Comparison of ENCODE assay signal across 20 cellular contexts in the genomic region with DNA sequence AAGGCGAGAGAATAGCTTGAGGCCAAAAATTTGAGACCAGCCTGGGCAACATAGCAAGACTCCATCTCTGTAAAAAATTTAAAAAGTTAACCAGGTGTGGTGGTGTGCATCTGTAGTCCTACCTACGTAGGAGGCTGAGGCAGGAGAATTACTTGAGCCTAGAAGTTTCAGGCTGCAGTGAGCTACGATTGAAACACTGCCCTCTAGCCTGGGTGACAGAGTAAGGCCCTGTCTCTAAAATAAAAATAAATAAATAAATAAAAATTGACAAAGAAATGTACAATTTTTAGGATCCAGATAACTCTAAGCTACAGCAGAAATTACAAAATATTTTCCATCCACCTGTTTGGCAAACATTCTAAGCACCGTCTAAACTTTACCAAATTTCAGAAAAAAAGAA.
A peak's percentile ranks its signal among the peaks of the same experiment; 100 is the strongest.
DNase-seq lines count a peak whose midpoint lies in the region; ATAC-seq, FAIRE-seq and TF ChIP-seq lines count a peak whose summit lies in the region.
"Had no signal": no experiment of that assay in that cellular context is flagged by ENCODE, and none has a peak within 500 bp of the region (broad histone marks: within the 10 kb centered on the region; RNA-seq: fewer than 3 reads in every experiment).

No MANE protein-coding gene starts in this region.

- no peak for TF ChIP-seq POLR2A in K562 (conservative IDR thresholded peaks at IDR 0.05)

- H3K4ac ChIP-seq in mesendoderm (ENCODE audit: low read depth, low read length), result no peak overlapping the region

- H3K18ac ChIP-seq in mesendoderm (ENCODE audit: low read length), result no peak overlapping the region

- intact Hi-C loops in K562 (cut with micrococcal nuclease), result no loop called here

- no peak overlapping the region for H3K27ac Mint-ChIP-seq in stimulated activated memory B cell treated with anti-CD40 and anti-IgM and Interleukin-4, amounts not matched to agents 10 μg/mL and 1 μg/mL and 100 μg/mL, for 72 hours
- H3K27ac Mint-ChIP-seq in activated T-helper 17 cell treated with anti-CD3 and anti-CD28 coated beads, Interleukin-2, amount 50 U/mL, for 72 hours, result no peak overlapping the region
- H3K27ac Mint-ChIP-seq: activated CD4-positive, alpha-beta T cell treated with anti-CD3 and anti-CD28 coated beads, Interleukin-2, amount 10 ng/mL, durations not matched to agents 24 days and 14 days; activated CD8-positive, alpha-beta memory T cell treated with anti-CD3 and anti-CD28 coated beads, Interleukin-2, amount 10 ng/mL, durations not matched to agents 7 days and 5 days; activated T-helper 1 cell treated with anti-CD3 and anti-CD28 coated beads, Interleukin-12 subunit alpha, Interleukin-12 subunit beta, Interleukin-2, Interleukin-4 antibody, amounts not matched to agents 30 ng/mL and 10 ng/mL and 1 ng/mL, durations not matched to agents 14 hours and 24 hours and 36 hours had no signal

- no peaks in the 10 kb centered on the region for H3K36me3 Mint-ChIP-seq in stimulated activated memory B cell treated with anti-CD40 and anti-IgM and Interleukin-4, amounts not matched to agents 10 μg/mL and 1 μg/mL and 100 μg/mL, for 72 hours
- no peaks in the 10 kb centered on the region for H3K36me3 Mint-ChIP-seq in activated T-helper 17 cell treated with anti-CD3 and anti-CD28 coated beads, Interleukin-2, amount 50 U/mL, for 72 hours (ENCODE audit: low read depth)
- H3K36me3 Mint-ChIP-seq: activated CD8-positive, alpha-beta memory T cell treated with anti-CD3 and anti-CD28 coated beads, Interleukin-2, amount 10 ng/mL, durations not matched to agents 7 days and 5 days had no signal

- no peak overlapping the region for H2BK5ac ChIP-seq in mesendoderm (ENCODE audit: low read length)

- H3K27ac ChIP-seq in OCI-LY3 (ENCODE audit: low read length), result no peak overlapping the region
- H3K27ac ChIP-seq in K562 (ENCODE audit: extremely low read depth, low read depth, low read length), result no peak overlapping the region
- no peak overlapping the region for H3K27ac ChIP-seq in mesendoderm (ENCODE audit: low read depth, low read length)
- H3K27ac ChIP-seq: transverse colon had no signal

- no peak overlapping the region for H4K5ac ChIP-seq in mesendoderm (ENCODE audit: low read length)

- no peak overlapping the region for H3K4me3 Mint-ChIP-seq in stimulated activated memory B cell treated with anti-CD40 and anti-IgM and Interleukin-4, amounts not matched to agents 10 μg/mL and 1 μg/mL and 100 μg/mL, for 72 hours
- H3K4me3 Mint-ChIP-seq in activated T-helper 17 cell treated with anti-CD3 and anti-CD28 coated beads, Interleukin-2, amount 50 U/mL, for 72 hours, result no peak overlapping the region
- H3K4me3 Mint-ChIP-seq: activated CD4-positive, alpha-beta T cell treated with anti-CD3 and anti-CD28 coated beads, Interleukin-2, amount 10 ng/mL, durations not matched to agents 24 days and 14 days; activated CD8-positive, alpha-beta memory T cell treated with anti-CD3 and anti-CD28 coated beads, Interleukin-2, amount 10 ng/mL, durations not matched to agents 7 days and 5 days; activated T-helper 1 cell treated with anti-CD3 and anti-CD28 coated beads, Interleukin-12 subunit alpha, Interleukin-12 subunit beta, Interleukin-2, Interleukin-4 antibody, amounts not matched to agents 30 ng/mL and 10 ng/mL and 1 ng/mL, durations not matched to agents 14 hours and 24 hours and 36 hours had no signal

- no peak for TF ChIP-seq EP300 in K562 (IDR thresholded peaks at IDR 0.05; ENCODE audit: low read length)

- no peak overlapping the region for H3K56ac ChIP-seq in mesendoderm (ENCODE audit: low read length)

- in situ Hi-C loops in K562 (cut with MboI), result no loop called here

- H3K79me2 ChIP-seq in OCI-LY3 (ENCODE audit: low read length), result no peaks in the 10 kb centered on the region
- no peaks in the 10 kb centered on the region for H3K79me2 ChIP-seq in K562 (ENCODE audit: control insufficient read depth, insufficient read depth, low read length)
- H3K79me2 ChIP-seq in mesendoderm (ENCODE audit: control insufficient read depth, insufficient read depth, low read length), result no peaks in the 10 kb centered on the region

- CTCF ChIA-PET in K562 (lab: Yijun Ruan, JAX; ENCODE audit: low intra/inter-chr PET ratio), result no interaction called here

- H3K9ac ChIP-seq in OCI-LY3 (ENCODE audit: low read length) (no peak overlapping the region), K562 (ENCODE audit: insufficient read depth in 1 of 2, low read depth in 2 of 2, low read length in 2 of 2) (no peak overlapping the region), mesendoderm (ENCODE audit: low read length) (no peak overlapping the region)

- no peak for FAIRE-seq in K562 (lab: Jason Lieb, UNC)
- FAIRE-seq: GM12891, keratinocyte had no signal

- H3K27me3 ChIP-seq in OCI-LY3 (ENCODE audit: low read depth, low read length) (no peaks in the 10 kb centered on the region), K562 (ENCODE audit: control insufficient read depth in 2 of 2, insufficient read depth in 2 of 2, low read length in 2 of 2) (no peaks in the 10 kb centered on the region), mesendoderm (ENCODE audit: insufficient read depth, low read length, poor library complexity) (no peaks in the 10 kb centered on the region)
- H3K27me3 ChIP-seq: transverse colon had no signal

- no peaks in the 10 kb centered on the region for H3K27me3 Mint-ChIP-seq in stimulated activated memory B cell treated with anti-CD40 and anti-IgM and Interleukin-4, amounts not matched to agents 10 μg/mL and 1 μg/mL and 100 μg/mL, for 72 hours
- H3K27me3 Mint-ChIP-seq in activated T-helper 17 cell treated with anti-CD3 and anti-CD28 coated beads, Interleukin-2, amount 50 U/mL, for 72 hours, result no peaks in the 10 kb centered on the region
- H3K27me3 Mint-ChIP-seq: activated CD4-positive, alpha-beta T cell treated with anti-CD3 and anti-CD28 coated beads, Interleukin-2, amount 10 ng/mL, durations not matched to agents 24 days and 14 days; activated CD8-positive, alpha-beta memory T cell treated with anti-CD3 and anti-CD28 coated beads, Interleukin-2, amount 10 ng/mL, durations not matched to agents 7 days and 5 days had no signal

- no peak overlapping the region for H2BK120ac ChIP-seq in mesendoderm (ENCODE audit: low read depth, low read length)

- no peaks in the 10 kb centered on the region for H3K4me1 ChIP-seq in OCI-LY3 (ENCODE audit: low read length)
- H3K4me1 ChIP-seq in K562 (replicated peaks in 1 of 2; ENCODE audit: control insufficient read depth in 2 of 2, insufficient read depth in 2 of 2, low read length in 2 of 2), result no peaks in the 10 kb centered on the region
- H3K4me1 ChIP-seq in mesendoderm (ENCODE audit: control insufficient read depth, low read depth, low read length), result no peaks in the 10 kb centered on the region
- H3K4me1 ChIP-seq: transverse colon had no signal

- no peaks in the 10 kb centered on the region for H3K79me1 ChIP-seq in mesendoderm (ENCODE audit: low read length)

- H3K9me1 ChIP-seq in K562 (ENCODE audit: control insufficient read depth, insufficient read depth, low read length), result no peaks in the 10 kb centered on the region

- ATAC-seq in K562, result 0 out of 3 replicates have a peak, but pooled peaks have one; percentile 48
- no peak for ATAC-seq in stimulated activated memory B cell treated with anti-CD40 and anti-IgM and Interleukin-4, amounts not matched to agents 10 μg/mL and 1 μg/mL and 100 μg/mL, for 72 hours
- ATAC-seq in activated T-helper 17 cell treated with anti-CD3 and anti-CD28 coated beads, Interleukin-2, amount 50 U/mL, for 72 hours (replicated peaks), result no peak
- ATAC-seq: activated CD8-positive, alpha-beta memory T cell treated with anti-CD3 and anti-CD28 coated beads, Interleukin-2, amount 10 ng/mL, durations not matched to agents 7 days and 5 days had no signal

- no peak overlapping the region for H3K23ac ChIP-seq in mesendoderm (ENCODE audit: low read length)

- no TSS peak for BruUV-seq in K562 (replicated peaks; lab: Mats Ljungman, UMichigan)

- no peak overlapping the region for H2AK5ac ChIP-seq in mesendoderm (ENCODE audit: low read length)

- no peak for DNase-seq in HFF-Myc (ENCODE audit: extremely low read depth, low read depth)
- DNase-seq in K562 (ENCODE audit: extremely low read depth in 1 of 4, low spot score in 3 of 4), result peak in 1 of 4 experiments; percentile 22
- DNase-seq in mesendoderm, result peak; percentile 10
- DNase-seq in activated CD4-positive, alpha-beta T cell treated with anti-CD3 and anti-CD28 coated beads, Interleukin-2, amount 50 U/mL, for 1 hour, result no peak
- DNase-seq in stimulated activated CD4-positive, alpha-beta T cell treated with anti-CD3 and anti-CD28 coated beads, Interleukin-1b, Interleukin-23, amount 100 ng/mL, for 48 hours, result no peak
- DNase-seq: activated CD4-positive, alpha-beta T cell treated with anti-CD3 and anti-CD28 coated beads, Interleukin-2, amount 10 ng/mL, durations not matched to agents 24 days and 14 days; activated CD8-positive, alpha-beta memory T cell treated with anti-CD3 and anti-CD28 coated beads, Interleukin-2, amount 10 ng/mL, durations not matched to agents 7 days and 5 days; AML-193; DND-41; NCI-H1417 treated with DMSO at 0.1 percent for 48 hours; NCI-H510A treated with DMSO at 0.1 percent for 48 hours; Right ventricle myocardium superior; transverse colon had no signal

- WGBS in K562 (ENCODE audit: insufficient coverage, low coverage, missing lambda C conversion rate), result 53% methylated on average over 4 of the region's 4 CpGs
- WGBS in mesendoderm (ENCODE audit: extremely low coverage, insufficient coverage, low lambda C conversion rate), result no CpG with 5 or more reads among the region's 4 CpGs

- H3K9me3 Mint-ChIP-seq in stimulated activated memory B cell treated with anti-CD40 and anti-IgM and Interleukin-4, amounts not matched to agents 10 μg/mL and 1 μg/mL and 100 μg/mL, for 72 hours, result peaks cover 3% of the 10 kb centered on the region
- peaks cover 3% of the 10 kb centered on the region for H3K9me3 Mint-ChIP-seq in activated T-helper 17 cell treated with anti-CD3 and anti-CD28 coated beads, Interleukin-2, amount 50 U/mL, for 72 hours
- H3K9me3 Mint-ChIP-seq: activated CD4-positive, alpha-beta T cell treated with anti-CD3 and anti-CD28 coated beads, Interleukin-2, amount 10 ng/mL, durations not matched to agents 24 days and 14 days; activated T-helper 1 cell treated with anti-CD3 and anti-CD28 coated beads, Interleukin-12 subunit alpha, Interleukin-12 subunit beta, Interleukin-2, Interleukin-4 antibody, amounts not matched to agents 30 ng/mL and 10 ng/mL and 1 ng/mL, durations not matched to agents 14 hours and 24 hours and 36 hours had no signal

- no peak for TF ChIP-seq RAD21 in K562 (CRISPR knock-in tag; conservative IDR thresholded peaks at IDR 0.05 in 1 of 2, IDR thresholded peaks at IDR 0.05 in 1 of 2)

- no peaks in the 10 kb centered on the region for H3K9me3 ChIP-seq in OCI-LY3 (ENCODE audit: insufficient read depth, low read length)
- no peaks in the 10 kb centered on the region for H3K9me3 ChIP-seq in K562 (replicated peaks; ENCODE audit: control insufficient read depth, insufficient read depth, low read depth, low read length)
- H3K9me3 ChIP-seq: transverse colon had no signal

- H3K4me3 ChIP-seq in HFF-Myc (replicated peaks; ENCODE audit: low read depth, low read length) (no peak overlapping the region), OCI-LY3 (ENCODE audit: low read length) (no peak overlapping the region), K562 (no peak overlapping the region), mesendoderm (ENCODE audit: low read length) (no peak overlapping the region)
- H3K4me3 ChIP-seq: lung, transverse colon had no signal

- no peak overlapping the region for H3K4me2 ChIP-seq in OCI-LY3 (ENCODE audit: low read length)
- no peak overlapping the region for H3K4me2 ChIP-seq in K562 (ENCODE audit: insufficient read depth, low read length)
- H3K4me2 ChIP-seq in mesendoderm (ENCODE audit: low read length), result no peak overlapping the region

- H3K36me3 ChIP-seq in OCI-LY3 (replicated peaks; ENCODE audit: low read depth, low read length), result no peaks in the 10 kb centered on the region
- H3K36me3 ChIP-seq in K562 (ENCODE audit: control insufficient read depth, insufficient read depth, low read length), result no peaks in the 10 kb centered on the region
- no peaks in the 10 kb centered on the region for H3K36me3 ChIP-seq in mesendoderm (ENCODE audit: control insufficient read depth, insufficient read depth, low read length)
- H3K36me3 ChIP-seq: transverse colon had no signal

- TF ChIP-seq CTCF in HFF-Myc (IDR thresholded peaks at IDR 0.05; ENCODE audit: low read depth, low read length, missing control alignments), result peak; percentile 23
- peak; percentile 11; the same call in 1 of the 2 replicates for TF ChIP-seq CTCF in OCI-LY3 (IDR thresholded peaks at IDR 0.05; ENCODE audit: low read depth, low read length)
- TF ChIP-seq CTCF in K562 (IDR thresholded peaks at IDR 0.05 in 2 of 3, conservative IDR thresholded peaks at IDR 0.05 in 1 of 3; ENCODE audit: insufficient read depth in 2 of 3, low read depth in 1 of 3, low read length in 3 of 3), result no peak

- POLR2A ChIA-PET in K562 (lab: Yijun Ruan, JAX), result no interaction called here

- no peak overlapping the region for H2BK15ac ChIP-seq in mesendoderm (replicated peaks; ENCODE audit: low read depth)

- no peaks in the 10 kb centered on the region for H3K4me1 Mint-ChIP-seq in stimulated activated memory B cell treated with anti-CD40 and anti-IgM and Interleukin-4, amounts not matched to agents 10 μg/mL and 1 μg/mL and 100 μg/mL, for 72 hours
- no peaks in the 10 kb centered on the region for H3K4me1 Mint-ChIP-seq in activated T-helper 17 cell treated with anti-CD3 and anti-CD28 coated beads, Interleukin-2, amount 50 U/mL, for 72 hours
- H3K4me1 Mint-ChIP-seq: activated CD4-positive, alpha-beta T cell treated with anti-CD3 and anti-CD28 coated beads, Interleukin-2, amount 10 ng/mL, durations not matched to agents 24 days and 14 days; activated CD8-positive, alpha-beta memory T cell treated with anti-CD3 and anti-CD28 coated beads, Interleukin-2, amount 10 ng/mL, durations not matched to agents 7 days and 5 days had no signal

- H4K8ac ChIP-seq in mesendoderm (ENCODE audit: low read depth, low read length), result no peak overlapping the region

- H2AFZ ChIP-seq in OCI-LY3 (ENCODE audit: low read depth, low read length) (no peak overlapping the region), K562 (ENCODE audit: low read depth, low read length) (no peak overlapping the region)

- H4K20me1 ChIP-seq in OCI-LY3 (ENCODE audit: insufficient read depth, low read length) (no peaks in the 10 kb centered on the region), K562 (replicated peaks; ENCODE audit: control insufficient read depth, insufficient read depth, low read length) (no peaks in the 10 kb centered on the region)

Comparison
In these comparisons a context has a peak if more than half of its experiments do, and no peak if none do; other contexts are left out.
1. CTCF ChIP-seq: peak in HFF-Myc (single experiment) and OCI-LY3 (single experiment); none in K562 (0 of 3).